ENCODE assay signal across 29 cellular contexts in genomic region chr5:36832274-36832673, GRCh38.
"Had no signal": no experiment of that assay in that cellular context is flagged by ENCODE, and none has a peak within 500 bp of the region (broad histone marks: within the 10 kb centered on the region; RNA-seq: fewer than 3 reads in every experiment).

No MANE protein-coding gene starts in this region.

- DNase-seq: activated B cell treated with CpG ODN at 0.5 μM for 24 hours; activated CD4-positive, alpha-beta T cell treated with anti-CD3 and anti-CD28 coated beads for 48 hours; activated CD4-positive, alpha-beta T cell treated with anti-CD3 and anti-CD28 coated beads, Interleukin-2, amount 50 U/mL, for 1 hour; activated CD4-positive, alpha-beta T cell treated with anti-CD3 and anti-CD28 coated beads, Interleukin-2, amount 50 U/mL, for 48 hours; activated CD8-positive, alpha-beta memory T cell treated with anti-CD3 and anti-CD28 coated beads, Interleukin-2, amount 10 ng/mL, durations not matched to agents 7 days and 5 days; activated CD8-positive, alpha-beta memory T cell treated with anti-CD3 and anti-CD28 coated beads, Interleukin-2, amount 50 U/mL, for 4 hours; activated CD8-positive, alpha-beta T cell treated with anti-CD3 and anti-CD28 coated beads for 36 hours; activated effector memory CD4-positive, alpha-beta T cell treated with anti-CD3 and anti-CD28 coated beads, Interleukin-2, amount 50 U/mL, for 16 hours; activated naive CD4-positive, alpha-beta T cell treated with anti-CD3 and anti-CD28 coated beads for 36 hours; activated naive CD8-positive, alpha-beta T cell treated with anti-CD3 and anti-CD28 coated beads for 36 hours; activated naive CD8-positive, alpha-beta T cell treated with anti-CD3 and anti-CD28 coated beads, Interleukin-2, amount 50 U/mL, for 24 hours; activated T-cell treated with anti-CD3 and anti-CD28 coated beads, Interleukin-2, amount 50 U/mL, for 1 hour; activated T-cell treated with anti-CD3 and anti-CD28 coated beads, Interleukin-2, amount 50 U/mL, for 48 hours; adrenal gland; amygdala; aorta; body of pancreas; caudate nucleus; colonic mucosa; effector CD8-positive, alpha-beta T cell; esophagus squamous epithelium; foreskin melanocyte; T-helper 1 cell; T-helper 17 cell; T1000; WERI-Rb-1 had no signal

- H3K9me3 ChIP-seq: adrenal gland, body of pancreas, colonic mucosa, esophagus squamous epithelium, gastroesophageal sphincter had no signal

- FAIRE-seq: endothelial cell of umbilical vein had no signal

- H3K36me3 ChIP-seq: adrenal gland, colonic mucosa, esophagus squamous epithelium, gastroesophageal sphincter, WERI-Rb-1 had no signal

- H3K27me3 ChIP-seq: adrenal gland, body of pancreas, colonic mucosa, esophagus squamous epithelium, gastroesophageal sphincter had no signal

- H3K4me1 ChIP-seq: adrenal gland, body of pancreas, colonic mucosa, esophagus squamous epithelium had no signal

- H3K4me3 ChIP-seq: adrenal gland, body of pancreas, colonic mucosa, esophagus squamous epithelium, gastroesophageal sphincter had no signal

- H3K27ac ChIP-seq: adrenal gland, body of pancreas, colonic mucosa, epithelial cell of prostate, esophagus squamous epithelium, gastroesophageal sphincter, WERI-Rb-1 had no signal
